Comparison of ENCODE assay signal across 19 cellular contexts in the genomic region with DNA sequence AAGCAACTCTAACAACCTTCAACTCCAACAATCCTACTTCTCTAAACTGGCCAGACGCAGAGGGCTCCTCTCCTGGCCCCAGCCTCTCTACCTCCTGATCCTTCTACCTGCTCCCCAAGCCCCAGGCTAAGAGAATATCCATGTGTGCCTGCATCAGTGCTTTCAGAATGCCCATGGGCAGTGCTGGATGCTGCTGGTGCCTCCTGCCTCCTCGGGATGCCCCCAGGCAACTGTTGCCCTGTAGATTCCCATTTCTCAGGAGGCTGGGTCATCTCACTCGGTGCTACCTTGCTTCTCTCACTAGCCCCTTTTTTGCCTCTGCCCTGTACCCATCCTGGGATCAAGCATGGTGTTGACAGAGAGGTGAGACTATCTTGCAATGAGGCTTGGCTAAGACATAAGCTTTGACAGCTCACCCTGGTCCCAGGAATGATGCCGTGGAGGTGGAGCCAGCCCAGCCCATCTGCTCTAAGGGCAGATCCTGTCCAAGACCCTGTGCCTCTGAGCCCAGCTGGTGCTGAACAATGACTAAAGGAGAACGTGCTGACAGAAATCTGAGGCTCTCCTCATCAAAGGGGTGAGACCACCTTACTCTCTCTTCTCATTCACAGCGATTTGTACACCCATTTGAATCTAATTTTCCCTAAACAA. TPM values are rescaled to one million over a fixed set of nuclear protein-coding genes. Genes with fewer than 3 reads are reported as not detected.
"Had no signal": no experiment of that assay in that cellular context is flagged by ENCODE, and none has a peak within 500 bp of the region (broad histone marks: within the 10 kb centered on the region; RNA-seq: fewer than 3 reads in every experiment).

No MANE protein-coding gene starts in this region.

- H3K4me3 Mint-ChIP-seq: brain; T-helper 1 cell treated with Interleukin-12 subunit alpha and Interleukin-12 subunit beta and Interleukin-4 antibody, amounts not matched to agents 30 μg/mL and 1 μg/mL, for 36 hours had no signal

- H3K27ac Mint-ChIP-seq: brain; T-helper 1 cell treated with Interleukin-12 subunit alpha and Interleukin-12 subunit beta and Interleukin-4 antibody, amounts not matched to agents 30 μg/mL and 1 μg/mL, for 36 hours had no signal

- H3K36me3 Mint-ChIP-seq: brain had no signal

- H3K9me3 ChIP-seq: thoracic aorta had no signal

- H3K27ac ChIP-seq: coronary artery, skin epidermis, thoracic aorta, VCaP had no signal

- H3K9me3 Mint-ChIP-seq: brain; T-helper 1 cell treated with Interleukin-12 subunit alpha and Interleukin-12 subunit beta and Interleukin-4 antibody, amounts not matched to agents 30 μg/mL and 1 μg/mL, for 36 hours had no signal

- H3K4me1 Mint-ChIP-seq: brain had no signal

- H3K36me3 ChIP-seq: thoracic aorta had no signal

- H3K4me3 ChIP-seq: coronary artery, lung, skin epidermis, thoracic aorta had no signal

- DNase-seq: activated CD4-positive, alpha-beta T cell treated with anti-CD3 and anti-CD28 coated beads for 1 hour; activated CD8-positive, alpha-beta memory T cell treated with anti-CD3 and anti-CD28 coated beads for 24 hours; activated naive CD4-positive, alpha-beta T cell; anterior cingulate cortex; erythroblast; foreskin melanocyte; hypothalamus; kidney; occipital lobe had no signal

- ATAC-seq: left lobe of liver had no signal

RNA-seq across cellular contexts. Expression of gene RNF43, which starts 45.9 kb away (rescaled TPM):
- total RNA-seq: posterior vena cava had no signal
- polyA plus RNA-seq: neural cell had no signal
